ENCODE assay signal across 9 cellular contexts in genomic region chr17:48915459-48916282, GRCh38. TPM values are rescaled to one million over a fixed set of nuclear protein-coding genes. Genes with fewer than 3 reads are reported as not detected.
DNase-seq lines count a peak whose midpoint lies in the region; ATAC-seq, FAIRE-seq and TF ChIP-seq lines count a peak whose summit lies in the region.
"Had no signal": no experiment of that assay in that cellular context is flagged by ENCODE, and none has a peak within 500 bp of the region (broad histone marks: within the 10 kb centered on the region; RNA-seq: fewer than 3 reads in every experiment).

No MANE protein-coding gene starts in this region.

- peak overlapping the region; percentile 95 for H3K27ac Mint-ChIP-seq in activated CD8-positive, alpha-beta T cell treated with anti-CD3 and anti-CD28 coated beads for 36 hours

- peaks cover 51% of the 10 kb centered on the region for H3K4me1 Mint-ChIP-seq in activated CD8-positive, alpha-beta T cell treated with anti-CD3 and anti-CD28 coated beads for 36 hours (ENCODE audit: low read depth)

- peak; percentile 76 for DNase-seq in AG08395 (ENCODE audit: low spot score)
- DNase-seq in GM19239 (ENCODE audit: insufficient read length, low spot score) = no peak
- peak; percentile 79 for DNase-seq in activated CD8-positive, alpha-beta T cell treated with anti-CD3 and anti-CD28 coated beads for 36 hours
- DNase-seq in fibroblast of the aortic adventitia (ENCODE audit: low read depth) = peak; percentile 84
- peak; percentile 42 to 46 for DNase-seq in stimulated activated CD4-positive, alpha-beta T cell treated with anti-CD3 and anti-CD28 coated beads, Interleukin-2, amount 100 ng/mL, for 48 hours
- no peak for DNase-seq in NCI-H187 treated with DMSO at 0.1 percent for 48 hours (lab: John Stamatoyannopoulos, UW)
- DNase-seq in HUDEP-2 (lab: John Stamatoyannopoulos, UW; ENCODE audit: unreplicated experiment in 76 of 76) = no peak
- DNase-seq: left cardiac atrium had no signal

- POLR2A ChIA-PET in activated CD8-positive, alpha-beta T cell treated with anti-CD3 and anti-CD28 coated beads for 36 hours (lab: Charles Lee) = interaction anchor here (0.6 to 1.9 kb wide), 8 partner anchors 9 to 79 kb away, joined by 3 to 8 read pairs (median 4); partner anchors contain the start of gene ATP5MC1

- no peaks in the 10 kb centered on the region for H3K27me3 Mint-ChIP-seq in activated CD8-positive, alpha-beta T cell treated with anti-CD3 and anti-CD28 coated beads for 36 hours

- FAIRE-seq in GM19239 (lab: Jason Lieb, UNC) = peak; percentile 78

- CTCF ChIA-PET in activated CD8-positive, alpha-beta T cell treated with anti-CD3 and anti-CD28 coated beads for 36 hours (lab: Charles Lee) = interaction anchor here (1.1 to 1.6 kb wide), 5 partner anchors 22 to 117 kb away, joined by 3 to 6 read pairs (median 4); partner anchors contain the start of gene SNF8

- peak overlapping the region; percentile 40 for H3K4me3 ChIP-seq in fibroblast of the aortic adventitia (ENCODE audit: low read depth, low read length)

- H3K9me3 Mint-ChIP-seq in activated CD8-positive, alpha-beta T cell treated with anti-CD3 and anti-CD28 coated beads for 36 hours = no peaks in the 10 kb centered on the region

- intact Hi-C loops in activated CD8-positive, alpha-beta T cell treated with anti-CD3 and anti-CD28 coated beads for 36 hours (cut with micrococcal nuclease) = no loop called here

- ATAC-seq in HG03520 (IDR thresholded peaks at IDR 0.05; ENCODE audit: unreplicated experiment) = peak; percentile 67
- ATAC-seq in activated CD8-positive, alpha-beta T cell treated with anti-CD3 and anti-CD28 coated beads for 36 hours = peak; percentile 92

- H3K4me3 Mint-ChIP-seq in activated CD8-positive, alpha-beta T cell treated with anti-CD3 and anti-CD28 coated beads for 36 hours = peak overlapping the region; percentile 67

- no peak for TF ChIP-seq CTCF in activated CD8-positive, alpha-beta T cell treated with anti-CD3 and anti-CD28 coated beads for 36 hours (IDR thresholded peaks at IDR 0.05)
- no peak for TF ChIP-seq CTCF in fibroblast of the aortic adventitia (IDR thresholded peaks at IDR 0.05; ENCODE audit: insufficient read depth, low read length)

- peaks cover 67% of the 10 kb centered on the region for H3K36me3 Mint-ChIP-seq in activated CD8-positive, alpha-beta T cell treated with anti-CD3 and anti-CD28 coated beads for 36 hours (ENCODE audit: low read depth)

RNA-seq across cellular contexts. Expression of gene UBE2Z, which starts 7.5 kb away (rescaled TPM):
- total RNA-seq in activated CD8-positive, alpha-beta T cell treated with anti-CD3 and anti-CD28 coated beads for 36 hours = 10 to 100 TPM; 71.1 to 74.3 TPM
- total RNA-seq in fibroblast of the aortic adventitia (ENCODE audit: low replicate concordance) = 82.4 and 103 TPM in 2 replicates

RNA-seq across cellular contexts. Expression of gene ATP5MC1, which starts 23.1 kb away (rescaled TPM):
- 100 to 1,000 TPM; 125 to 131 TPM for total RNA-seq in activated CD8-positive, alpha-beta T cell treated with anti-CD3 and anti-CD28 coated beads for 36 hours
- total RNA-seq in fibroblast of the aortic adventitia (ENCODE audit: low replicate concordance) = 9.9 and 91.6 TPM in 2 replicates

RNA-seq across cellular contexts. Expression of gene SNF8, which starts 29.0 kb away (rescaled TPM):
- 10 to 100 TPM; 87.5 to 99.7 TPM for total RNA-seq in activated CD8-positive, alpha-beta T cell treated with anti-CD3 and anti-CD28 coated beads for 36 hours
- 72.6 and 89.5 TPM in 2 replicates for total RNA-seq in fibroblast of the aortic adventitia (ENCODE audit: low replicate concordance)

RNA-seq across cellular contexts. Expression of gene GIP, which starts 52.7 kb away (rescaled TPM):
- not detected for total RNA-seq in activated CD8-positive, alpha-beta T cell treated with anti-CD3 and anti-CD28 coated beads for 36 hours
- not detected in 2 replicates for total RNA-seq in fibroblast of the aortic adventitia (ENCODE audit: low replicate concordance)
- total RNA-seq: left cardiac atrium had no signal

Comparison
In these comparisons a context has a peak if more than half of its experiments do, and no peak if none do; other contexts are left out.
1. DNase-seq: peak in AG08395 (single experiment), activated CD8-positive, alpha-beta T cell treated with anti-CD3 and anti-CD28 coated beads for 36 hours (single experiment), fibroblast of the aortic adventitia (single experiment) and stimulated activated CD4-positive, alpha-beta T cell treated with anti-CD3 and anti-CD28 coated beads, Interleukin-2, amount 100 ng/mL, for 48 hours (2 of 2); none in GM19239 (single experiment), NCI-H187 treated with DMSO at 0.1 percent for 48 hours (single experiment) and HUDEP-2 (0 of 76).